1 cellular context compared by ENCODE assay signal in genomic region chr1:7235871-7236472, GRCh38.
TF ChIP-seq lines count a peak whose summit lies in the region.

No MANE protein-coding gene starts in this region.

TF ChIP-seq in GM23338, 12 proteins besides CTCF, POLR2A, EP300 and RAD21 (continued from another document):
- TF ChIP-seq JUNB (IDR thresholded peaks at IDR 0.05; ENCODE audit: unreplicated experiment) = no peak
- TF ChIP-seq ZNF331 (CRISPR knock-in tag; IDR thresholded peaks at IDR 0.05; ENCODE audit: low read depth) = no peak
- TF ChIP-seq POLR2AphosphoS5 (IDR thresholded peaks at IDR 0.05; ENCODE audit: low read depth) = no peak
- no peak for TF ChIP-seq EZH2 (IDR thresholded peaks at IDR 0.05; ENCODE audit: low read depth, unreplicated experiment)
TF ChIP-seq in GM23338: peak in this region for 0.
